In the genomic region with DNA sequence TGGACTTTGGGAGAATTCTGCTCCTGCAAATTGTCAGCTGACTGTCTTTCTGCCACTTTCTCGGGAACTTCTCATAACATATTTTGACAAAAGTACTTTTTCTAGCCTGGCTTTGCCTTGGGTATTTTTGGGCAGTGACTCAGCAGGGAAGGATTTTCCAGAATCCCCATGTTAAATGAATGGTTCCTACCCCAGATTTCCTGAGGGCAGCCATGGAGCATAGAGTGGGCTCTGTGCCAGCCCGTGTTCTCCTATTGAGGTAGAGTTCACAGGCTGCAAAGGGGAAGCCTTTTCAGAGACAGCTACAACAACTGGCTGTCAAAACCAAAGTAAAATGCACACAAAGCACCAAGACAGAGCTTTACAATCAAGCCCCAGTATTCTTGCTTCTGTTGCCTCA, we compare ENCODE assay signal across 9 cellular contexts. TPM values are rescaled to one million over a fixed set of nuclear protein-coding genes. Genes with fewer than 3 reads are reported as not detected.
DNase-seq lines count a peak whose midpoint lies in the region; ATAC-seq, FAIRE-seq and TF ChIP-seq lines count a peak whose summit lies in the region.
"Had no signal": no experiment of that assay in that cellular context is flagged by ENCODE, and none has a peak within 500 bp of the region (broad histone marks: within the 10 kb centered on the region; RNA-seq: fewer than 3 reads in every experiment).

No MANE protein-coding gene starts in this region.

- no peak for DNase-seq in CD4-positive, alpha-beta memory T cell
- DNase-seq in RWPE1 (ENCODE audit: low spot score) (no peak), NCI-H1092 (lab: John Stamatoyannopoulos, UW) (no peak), GM19239 (ENCODE audit: insufficient read length, low spot score) (no peak)
- DNase-seq in effector memory CD8-positive, alpha-beta T cell = no peak
- DNase-seq: stimulated activated CD4-positive, alpha-beta T cell treated with anti-CD3 and anti-CD28 coated beads, Interleukin-2, amount 100 ng/mL, for 24 hours had no signal

- H3K4me3 Mint-ChIP-seq in CD4-positive, alpha-beta memory T cell = no peak overlapping the region
- H3K4me3 Mint-ChIP-seq in effector memory CD8-positive, alpha-beta T cell = no peak overlapping the region
- H3K4me3 Mint-ChIP-seq in nephron = no peak overlapping the region

- H3K36me3 Mint-ChIP-seq in CD4-positive, alpha-beta memory T cell = peaks cover 79 to 92% of the 10 kb centered on the region in 2 donors
- peaks cover 95% of the 10 kb centered on the region for H3K36me3 Mint-ChIP-seq in effector memory CD8-positive, alpha-beta T cell (ENCODE audit: insufficient read depth)
- H3K36me3 Mint-ChIP-seq in nephron (ENCODE audit: low read depth) = no peaks in the 10 kb centered on the region

- CTCF ChIA-PET in CD4-positive, alpha-beta memory T cell (lab: Charles Lee; ENCODE audit: partially characterized antibody) = interaction anchor here (1.3 to 2.7 kb wide), 2 partner anchors 32 to 60 kb away, joined by 5 to 11 read pairs; no protein-coding TSS in a partner anchor
- CTCF ChIA-PET in RWPE1 (lab: Yijun Ruan, JAX) = no interaction called here

- no peaks in the 10 kb centered on the region for H3K27me3 ChIP-seq in CD4-positive, alpha-beta memory T cell (ENCODE audit: insufficient read depth, low read length)

- H3K4me3 ChIP-seq in CD4-positive, alpha-beta memory T cell (ENCODE audit: low read length in 2 of 2) = no peak overlapping the region

- intact Hi-C loops in CD4-positive, alpha-beta memory T cell (cut with micrococcal nuclease) = no loop called here

- peaks cover 43% of the 10 kb centered on the region for H3K4me1 ChIP-seq in CD4-positive, alpha-beta memory T cell (ENCODE audit: insufficient read depth, low read length)

- no peak for FAIRE-seq in GM19239 (lab: Jason Lieb, UNC)

- H3K27me3 Mint-ChIP-seq in CD4-positive, alpha-beta memory T cell = no peaks in the 10 kb centered on the region
- H3K27me3 Mint-ChIP-seq in effector memory CD8-positive, alpha-beta T cell = no peaks in the 10 kb centered on the region
- H3K27me3 Mint-ChIP-seq in nephron (ENCODE audit: low read depth) = peaks cover 3% of the 10 kb centered on the region

- TF ChIP-seq CTCF in RWPE1 (conservative IDR thresholded peaks at IDR 0.05; ENCODE audit: low read depth) (no peak), nephron (IDR thresholded peaks at IDR 0.05; ENCODE audit: unreplicated experiment in 3 of 3) (no peak)

- no peaks in the 10 kb centered on the region for H3K9me3 Mint-ChIP-seq in CD4-positive, alpha-beta memory T cell
- H3K9me3 Mint-ChIP-seq in effector memory CD8-positive, alpha-beta T cell = no peaks in the 10 kb centered on the region
- no peaks in the 10 kb centered on the region for H3K9me3 Mint-ChIP-seq in nephron

- peaks cover 87% of the 10 kb centered on the region for H3K36me3 ChIP-seq in CD4-positive, alpha-beta memory T cell (ENCODE audit: insufficient read depth, low read length)

- no peaks in the 10 kb centered on the region for H3K9me3 ChIP-seq in CD4-positive, alpha-beta memory T cell (ENCODE audit: control insufficient read depth in 1 of 2, low read length in 2 of 2)

- ATAC-seq in effector memory CD8-positive, alpha-beta T cell (replicated peaks) = no peak
- ATAC-seq in HG02973 (IDR thresholded peaks at IDR 0.05; ENCODE audit: unreplicated experiment) = no peak
- no peak for ATAC-seq in GM21619 (IDR thresholded peaks at IDR 0.05; ENCODE audit: unreplicated experiment)

- POLR2A ChIA-PET in CD4-positive, alpha-beta memory T cell (lab: Charles Lee; ENCODE audit: partially characterized antibody) = no interaction called here
- POLR2A ChIA-PET in RWPE1 (lab: Yijun Ruan, JAX; ENCODE audit: low non-redundant PET) = no interaction called here

- H3K27ac Mint-ChIP-seq in CD4-positive, alpha-beta memory T cell = peak overlapping the region in 6 of 7 donors; percentile 51 to 89 (median 72)
- peak overlapping the region; percentile 75 to 84 for H3K27ac Mint-ChIP-seq in effector memory CD8-positive, alpha-beta T cell
- H3K27ac Mint-ChIP-seq in nephron = peak overlapping the region in 2 of 3 experiments; percentile 18 to 30

- H3K27ac ChIP-seq in CD4-positive, alpha-beta memory T cell (ENCODE audit: low read depth, low read length) = no peak overlapping the region
- H3K27ac ChIP-seq in RWPE1 = peak overlapping the region; percentile 72

- H3K4me1 Mint-ChIP-seq in CD4-positive, alpha-beta memory T cell = peaks cover 34 to 48% (median 37%) of the 10 kb centered on the region in 4 donors
- peaks cover 39 to 61% of the 10 kb centered on the region in 2 donors for H3K4me1 Mint-ChIP-seq in effector memory CD8-positive, alpha-beta T cell (ENCODE audit: low read depth in 2 of 2)
- H3K4me1 Mint-ChIP-seq in nephron = peaks cover 34% of the 10 kb centered on the region

RNA-seq across cellular contexts. Expression of gene BMP10, which starts 59.8 kb away (rescaled TPM):
- total RNA-seq in CD4-positive, alpha-beta memory T cell = not detected
- not detected for polyA plus RNA-seq in CD4-positive, alpha-beta memory T cell

Comparison
In these comparisons a context has a peak if more than half of its experiments do, and no peak if none do; other contexts are left out.
1. H3K27ac Mint-ChIP-seq: peak in every context shown above with its lines; median percentile 80 in effector memory CD8-positive, alpha-beta T cell; 72 in CD4-positive, alpha-beta memory T cell; 24 in nephron.